19 cellular contexts compared by ENCODE assay signal in the genomic region with DNA sequence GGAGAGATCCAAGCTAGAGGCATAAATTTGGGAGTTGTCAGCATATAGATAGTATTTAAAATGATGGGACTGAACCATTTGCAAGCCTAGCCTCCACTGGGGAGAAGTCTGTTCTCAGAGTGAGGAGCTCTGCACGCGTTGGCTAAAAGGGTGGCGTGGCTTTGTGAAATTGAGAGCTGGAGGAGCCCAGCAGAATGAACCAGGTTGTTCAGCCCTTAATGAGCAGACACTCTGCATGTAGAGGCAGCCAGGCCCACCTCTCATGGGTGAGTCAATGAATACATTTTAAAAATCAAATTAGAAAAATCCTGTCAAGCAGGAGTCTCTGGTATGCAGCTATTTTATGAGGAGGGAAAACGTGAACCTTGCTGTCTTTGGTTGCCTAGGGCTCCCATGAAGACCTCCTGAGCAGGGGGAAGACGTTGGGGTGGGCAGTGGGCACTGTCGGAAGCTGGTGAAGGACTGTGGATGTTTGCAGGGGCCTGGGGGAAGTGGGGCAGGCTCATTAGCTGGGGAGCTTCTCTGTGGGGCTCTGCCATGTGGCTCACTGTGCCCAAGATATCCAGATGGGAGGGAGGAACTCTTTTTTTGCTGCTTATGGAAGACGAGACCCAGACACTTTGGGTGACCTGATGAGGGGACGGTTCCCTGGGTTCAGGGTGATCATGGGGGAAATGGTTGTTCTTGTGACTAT. TPM values are rescaled to one million over a fixed set of nuclear protein-coding genes. Genes with fewer than 3 reads are reported as not detected.
A peak's percentile ranks its signal among the peaks of the same experiment; 100 is the strongest.
DNase-seq lines count a peak whose midpoint lies in the region; ATAC-seq and TF ChIP-seq lines count a peak whose summit lies in the region.
"Had no signal": no experiment of that assay in that cellular context is flagged by ENCODE, and none has a peak within 500 bp of the region (broad histone marks: within the 10 kb centered on the region; RNA-seq: fewer than 3 reads in every experiment).

No MANE protein-coding gene starts in this region.

- no peaks in the 10 kb centered on the region for H3K27me3 Mint-ChIP-seq in activated T-cell treated with anti-CD3 and anti-CD28 coated beads, Interleukin-2, amount 50 U/mL, for 24 hours
- H3K27me3 Mint-ChIP-seq in activated T-cell treated with anti-CD3 and anti-CD28 coated beads, Interleukin-2, amount 50 U/mL, for 4 hours (ENCODE audit: low read depth) = no peaks in the 10 kb centered on the region

- H3K9me3 ChIP-seq in ovary = no peaks in the 10 kb centered on the region
- H3K9me3 ChIP-seq in upper lobe of right lung = no peaks in the 10 kb centered on the region
- H3K9me3 ChIP-seq: left lung, MG63, mucosa of descending colon, Peyer's patch had no signal

- peaks cover 48% of the 10 kb centered on the region for H3K4me1 ChIP-seq in ovary (ENCODE audit: insufficient read depth)
- H3K4me1 ChIP-seq in upper lobe of right lung = peaks cover 29% of the 10 kb centered on the region

- no peak overlapping the region for H3K4me3 ChIP-seq in ovary
- no peak overlapping the region for H3K4me3 ChIP-seq in upper lobe of right lung
- H3K4me3 ChIP-seq: left lung, MG63, mucosa of descending colon, Peyer's patch had no signal

- intact Hi-C loops in ovary (cut with DNase I) = no loop called here
- intact Hi-C loops in upper lobe of right lung (cut with DNase I) = no loop called here

- TF ChIP-seq POLR2A in ovary (IDR thresholded peaks at IDR 0.05) = no peak

- no peak for ATAC-seq in activated T-cell treated with anti-CD3 and anti-CD28 coated beads, Interleukin-2, amount 50 U/mL, for 4 hours
- ATAC-seq in upper lobe of right lung = no peak
- ATAC-seq: SK-N-SH treated with all-trans-retinoic acid at 6 μM for 48 hours had no signal

- H3K27ac ChIP-seq in caudate nucleus (ENCODE audit: low read depth, low read length) (peak overlapping the region; percentile 97), ovary (peak overlapping the region; percentile 30 to 68), upper lobe of right lung (no peak overlapping the region)
- H3K27ac ChIP-seq: left lung had no signal

- peaks cover 10% of the 10 kb centered on the region for H3K36me3 Mint-ChIP-seq in activated T-cell treated with anti-CD3 and anti-CD28 coated beads, Interleukin-2, amount 50 U/mL, for 24 hours (ENCODE audit: low read depth)
- no peaks in the 10 kb centered on the region for H3K36me3 Mint-ChIP-seq in activated T-cell treated with anti-CD3 and anti-CD28 coated beads, Interleukin-2, amount 50 U/mL, for 4 hours (ENCODE audit: insufficient read depth)
- H3K36me3 Mint-ChIP-seq: activated naive CD4-positive, alpha-beta T cell treated with anti-CD3 and anti-CD28 coated beads, Interleukin-2, amount 10 ng/mL, durations not matched to agents 7 days and 5 days; CD4-positive, CD25-positive, alpha-beta regulatory T cell had no signal

- 68 to 80% (median 77%) methylated on average over 8 of the region's 8 CpGs for WGBS in ovary, 3 donors

- H3K27me3 ChIP-seq in ovary (no peaks in the 10 kb centered on the region), upper lobe of right lung (no peaks in the 10 kb centered on the region)
- H3K27me3 ChIP-seq: left lung, MG63, Peyer's patch had no signal

- no peak for TF ChIP-seq EP300 in ovary (IDR thresholded peaks at IDR 0.05)

- no peaks in the 10 kb centered on the region for H3K36me3 ChIP-seq in ovary
- no peaks in the 10 kb centered on the region for H3K36me3 ChIP-seq in upper lobe of right lung
- H3K36me3 ChIP-seq: left lung, MG63, Peyer's patch had no signal

- in situ Hi-C loops in ACHN (cut with HindIII; ENCODE audit: low pct_ligation_motif_present, low pct_unique_long_range_greater_than_20kb, low sequenced_read_pairs) (no loop called here), KBM-7 (cut with MboI; ENCODE audit: low pct_unique_long_range_greater_than_20kb, low sequenced_read_pairs) (no loop called here)

- H3K4me3 Mint-ChIP-seq in activated T-cell treated with anti-CD3 and anti-CD28 coated beads, Interleukin-2, amount 50 U/mL, for 24 hours = no peak overlapping the region
- no peak overlapping the region for H3K4me3 Mint-ChIP-seq in activated T-cell treated with anti-CD3 and anti-CD28 coated beads, Interleukin-2, amount 50 U/mL, for 4 hours
- H3K4me3 Mint-ChIP-seq: activated naive CD4-positive, alpha-beta T cell treated with anti-CD3 and anti-CD28 coated beads, Interleukin-2, amount 10 ng/mL, durations not matched to agents 7 days and 5 days; CD4-positive, CD25-positive, alpha-beta regulatory T cell had no signal

- H3K4me1 Mint-ChIP-seq in activated T-cell treated with anti-CD3 and anti-CD28 coated beads, Interleukin-2, amount 50 U/mL, for 24 hours (ENCODE audit: low read depth) = peaks cover 18% of the 10 kb centered on the region
- H3K4me1 Mint-ChIP-seq in activated T-cell treated with anti-CD3 and anti-CD28 coated beads, Interleukin-2, amount 50 U/mL, for 4 hours (ENCODE audit: low read depth) = peaks cover 3% of the 10 kb centered on the region
- H3K4me1 Mint-ChIP-seq: CD4-positive, CD25-positive, alpha-beta regulatory T cell had no signal

- no peak for DNase-seq in activated T-cell treated with anti-CD3 and anti-CD28 coated beads, Interleukin-2, amount 50 U/mL, for 24 hours
- DNase-seq in activated T-cell treated with anti-CD3 and anti-CD28 coated beads, Interleukin-2, amount 50 U/mL, for 4 hours = no peak
- DNase-seq in caudate nucleus (lab: John Stamatoyannopoulos, UW) (peak in 3 of 61 donors; percentile 20 to 39 (median 35)), ovary (peak in 2 of 5 donors; percentile 6 to 21), upper lobe of right lung (peak; percentile 34), ACHN (no peak), KBM-7 (no peak)
- no peak for DNase-seq in NK-92 treated with Interleukin-12 subunit alpha and Interleukin-12 subunit beta, amount 100 ng/mL, for 24 hours (lab: John Stamatoyannopoulos, UW)
- DNase-seq: activated CD4-positive, alpha-beta T cell treated with anti-CD3 and anti-CD28 coated beads for 4 hours; activated CD8-positive, alpha-beta memory T cell treated with anti-CD3 and anti-CD28 coated beads, Interleukin-2, amount 50 U/mL, for 4 hours; activated naive CD4-positive, alpha-beta T cell treated with anti-CD3 and anti-CD28 coated beads, Interleukin-2, amount 10 ng/mL, durations not matched to agents 7 days and 5 days; MG63; NCI-H2227 treated with DMSO at 0.1 percent for 48 hours; stimulated activated CD4-positive, alpha-beta T cell treated with anti-CD3 and anti-CD28 coated beads, Interleukin-4, amount 100 ng/mL, for 1 hour had no signal

- no peaks in the 10 kb centered on the region for H3K9me3 Mint-ChIP-seq in activated T-cell treated with anti-CD3 and anti-CD28 coated beads, Interleukin-2, amount 50 U/mL, for 24 hours
- no peaks in the 10 kb centered on the region for H3K9me3 Mint-ChIP-seq in activated T-cell treated with anti-CD3 and anti-CD28 coated beads, Interleukin-2, amount 50 U/mL, for 4 hours
- H3K9me3 Mint-ChIP-seq: activated naive CD4-positive, alpha-beta T cell treated with anti-CD3 and anti-CD28 coated beads, Interleukin-2, amount 10 ng/mL, durations not matched to agents 7 days and 5 days; CD4-positive, CD25-positive, alpha-beta regulatory T cell had no signal

- TF ChIP-seq CTCF in ovary (IDR thresholded peaks at IDR 0.05) (no peak), upper lobe of right lung (IDR thresholded peaks at IDR 0.05) (no peak)

- peak overlapping the region; percentile 35 for H3K27ac Mint-ChIP-seq in activated T-cell treated with anti-CD3 and anti-CD28 coated beads, Interleukin-2, amount 50 U/mL, for 24 hours
- H3K27ac Mint-ChIP-seq: activated naive CD4-positive, alpha-beta T cell treated with anti-CD3 and anti-CD28 coated beads, Interleukin-2, amount 10 ng/mL, durations not matched to agents 7 days and 5 days; CD4-positive, CD25-positive, alpha-beta regulatory T cell had no signal

RNA-seq across cellular contexts. Expression of a gene that starts 18.8 kb away (rescaled TPM):
- 10 to 100 TPM in 2 of 3 donors, 1 to 10 TPM in 1; 7.8 to 13.6 (median 11.5) TPM for total RNA-seq in activated T-cell treated with anti-CD3 and anti-CD28 coated beads, Interleukin-2, amount 50 U/mL, for 4 hours
- total RNA-seq in ovary = 10 to 100 TPM in 1 of 7 donors, 1 to 10 TPM in 6; 2.6 to 10.1 (median 7.8) TPM
- polyA plus RNA-seq in ovary = 10 to 100 TPM in 1 of 2 donors, 1 to 10 TPM in 1; 2.3 to 11.0 TPM
- 4.8 TPM for total RNA-seq in upper lobe of right lung

RNA-seq across cellular contexts. Expression of a gene that starts 35.1 kb away (rescaled TPM):
- total RNA-seq in activated T-cell treated with anti-CD3 and anti-CD28 coated beads, Interleukin-2, amount 50 U/mL, for 4 hours = 10 to 100 TPM; 13.8 to 15.9 (median 15.0) TPM
- total RNA-seq in ovary (10 to 100 TPM in 6 of 7 donors, 1 to 10 TPM in 1; 8.8 to 20.0 (median 18.0) TPM), upper lobe of right lung (12.7 TPM)
- polyA plus RNA-seq in ovary = 10 to 100 TPM; 10.7 to 18.8 TPM
